Comparison of ENCODE assay signal across 25 cellular contexts in the genomic region with DNA sequence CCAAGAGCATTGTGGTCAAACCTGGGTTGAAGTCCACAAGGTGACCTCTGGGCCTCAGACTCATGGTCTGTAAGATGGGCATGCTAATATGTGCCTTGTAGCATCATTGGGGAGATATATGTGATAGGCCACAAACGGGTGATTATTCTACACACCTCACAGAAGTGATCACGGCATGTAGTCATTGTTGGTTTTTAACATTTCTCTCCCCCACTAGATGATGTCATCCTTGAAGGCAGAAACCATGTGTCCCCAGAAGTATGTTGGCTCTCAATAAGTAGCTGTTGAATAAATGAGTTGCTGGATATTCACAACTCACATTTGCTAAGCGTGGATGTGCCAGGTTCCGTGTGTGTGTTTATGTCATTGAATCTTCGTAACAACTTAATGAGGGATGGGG. TPM values are rescaled to one million over a fixed set of nuclear protein-coding genes. Genes with fewer than 3 reads are reported as not detected.
DNase-seq lines count a peak whose midpoint lies in the region; ATAC-seq, FAIRE-seq and TF ChIP-seq lines count a peak whose summit lies in the region.
"Had no signal": no experiment of that assay in that cellular context is flagged by ENCODE, and none has a peak within 500 bp of the region (broad histone marks: within the 10 kb centered on the region; RNA-seq: fewer than 3 reads in every experiment).

No MANE protein-coding gene starts in this region.

- TF ChIP-seq POLR2A in GM12878 (IDR thresholded peaks at IDR 0.05; ENCODE audit: low read depth, low read length) (no peak), lower leg skin (IDR thresholded peaks at IDR 0.05) (no peak)

- POLR2A ChIA-PET in HEK293 (lab: Yijun Ruan, JAX), result no interaction called here
- POLR2A ChIA-PET in GM12878 (lab: Charles Lee), result no interaction called here

- no peak for TF ChIP-seq RAD21 in GM12878 (IDR thresholded peaks at IDR 0.05; ENCODE audit: insufficient read depth, low read depth, low read length)

- H2BK5ac ChIP-seq in trophoblast cell (ENCODE audit: low read depth, low read length, poor library complexity), result no peak overlapping the region

- peak overlapping the region; percentile 34 for H4K91ac ChIP-seq in trophoblast cell (ENCODE audit: low read depth, low read length)

- H3K36me3 Mint-ChIP-seq in activated T-cell treated with anti-CD3 and anti-CD28 coated beads, Interleukin-2, amount 50 U/mL, for 72 hours (ENCODE audit: insufficient read depth in 2 of 2), result peaks cover 1 to 4% of the 10 kb centered on the region in 2 donors
- no peaks in the 10 kb centered on the region for H3K36me3 Mint-ChIP-seq in activated T-cell treated with anti-CD3 and anti-CD28 coated beads, Interleukin-2, amount 50 U/mL, for 24 hours (ENCODE audit: low read depth)
- no peaks in the 10 kb centered on the region for H3K36me3 Mint-ChIP-seq in endodermal cell (ENCODE audit: low read depth)

- FAIRE-seq in GM12878 (lab: Jason Lieb, UNC), result no peak
- FAIRE-seq: A549, GM12892, H54 had no signal

- no peak for DNase-seq in activated T-cell treated with anti-CD3 and anti-CD28 coated beads, Interleukin-2, amount 50 U/mL, for 72 hours
- DNase-seq in activated T-cell treated with anti-CD3 and anti-CD28 coated beads, Interleukin-2, amount 50 U/mL, for 24 hours, result no peak
- no peak for DNase-seq in GM12878 (ENCODE audit: low read depth, low spot score)
- DNase-seq in trophoblast cell, result no peak
- DNase-seq in activated CD8-positive, alpha-beta memory T cell treated with anti-CD3 and anti-CD28 coated beads, Interleukin-2, amount 50 U/mL, for 48 hours, result no peak
- no peak for DNase-seq in endodermal cell
- no peak for DNase-seq in lower leg skin (ENCODE audit: low spot score in 2 of 2)
- DNase-seq: 8988T; ACHN; AML-193; BE2C; Calu3; CD4-positive, alpha-beta memory T cell; COR-L47; DMS53; DMS79 treated with DMSO at 0.1 percent for 48 hours; GF-D8; GOT3 had no signal

- H4K20me1 ChIP-seq in GM12878 (ENCODE audit: control insufficient read depth, insufficient read depth), result no peaks in the 10 kb centered on the region
- H4K20me1 ChIP-seq: BLaER1 treated with 17β-estradiol and CSF1 and Interleukin-3, amounts not matched to agents 10 nM and 100 nM had no signal

- no peak overlapping the region for H4K8ac ChIP-seq in trophoblast cell (ENCODE audit: low read depth, low read length)

- no peak overlapping the region for H3K27ac ChIP-seq in HEK293 (ENCODE audit: extremely low read depth, low read depth, low read length)
- H3K27ac ChIP-seq in GM12878 (ENCODE audit: control insufficient read depth, insufficient read depth), result no peak overlapping the region
- peak overlapping the region; percentile 44 for H3K27ac ChIP-seq in trophoblast cell (ENCODE audit: low read depth, low read length)
- no peak overlapping the region for H3K27ac ChIP-seq in endodermal cell (ENCODE audit: low read depth, low read length)
- H3K27ac ChIP-seq: A549; BLaER1 treated with 17β-estradiol and CSF1 and Interleukin-3, amounts not matched to agents 10 nM and 100 nM had no signal

- no peak for TF ChIP-seq CTCF in HEK293 (tag by site-specific recombination; IDR thresholded peaks at IDR 0.05)
- no peak for TF ChIP-seq CTCF in GM12878 (IDR thresholded peaks at IDR 0.05 in 2 of 3, conservative IDR thresholded peaks at IDR 0.05 in 1 of 3; ENCODE audit: control insufficient read depth in 2 of 3, extremely low read depth in 1 of 3, insufficient read depth in 1 of 3, low read depth in 3 of 3, low read length in 3 of 3)
- TF ChIP-seq CTCF in endodermal cell (conservative IDR thresholded peaks at IDR 0.05), result no peak
- TF ChIP-seq CTCF in lower leg skin (IDR thresholded peaks at IDR 0.05), result no peak

- H3K27ac Mint-ChIP-seq in activated T-cell treated with anti-CD3 and anti-CD28 coated beads, Interleukin-2, amount 50 U/mL, for 72 hours, result no peak overlapping the region
- H3K27ac Mint-ChIP-seq in activated T-cell treated with anti-CD3 and anti-CD28 coated beads, Interleukin-2, amount 50 U/mL, for 24 hours, result no peak overlapping the region
- no peak overlapping the region for H3K27ac Mint-ChIP-seq in endodermal cell

- H3K9ac ChIP-seq in GM12878 (ENCODE audit: control insufficient read depth, insufficient read depth, low read length), result no peak overlapping the region
- no peak overlapping the region for H3K9ac ChIP-seq in trophoblast cell (ENCODE audit: low read length)
- H3K9ac ChIP-seq in endodermal cell (ENCODE audit: extremely low read depth, low read length, poor library complexity, severe bottlenecking), result no peak overlapping the region
- H3K9ac ChIP-seq: BLaER1 treated with 17β-estradiol and CSF1 and Interleukin-3, amounts not matched to agents 10 nM and 100 nM had no signal

- in situ Hi-C loops in GM12878 (cut with MboI), result no loop called here

- intact Hi-C loops in GM12878 (cut with micrococcal nuclease; ENCODE audit: unreplicated experiment) (no loop called here), lower leg skin (cut with DNase I; ENCODE audit: low total_unique reads) (no loop called here)

- H2BK120ac ChIP-seq in trophoblast cell (ENCODE audit: insufficient read depth, low read length, poor library complexity), result no peak overlapping the region

- H4K12ac ChIP-seq in trophoblast cell (ENCODE audit: low read depth, low read length), result no peak overlapping the region

- H3K4ac ChIP-seq in trophoblast cell (ENCODE audit: low read depth, low read length), result no peak overlapping the region

- no peaks in the 10 kb centered on the region for H3K9me3 ChIP-seq in HEK293 (ENCODE audit: control insufficient read depth, insufficient read depth, low read depth, low read length)
- H3K9me3 ChIP-seq in GM12878 (replicated peaks; ENCODE audit: control insufficient read depth, insufficient read depth, low read length), result no peaks in the 10 kb centered on the region
- H3K9me3 ChIP-seq in trophoblast cell (ENCODE audit: insufficient read depth, low read depth, low read length), result no peaks in the 10 kb centered on the region
- no peaks in the 10 kb centered on the region for H3K9me3 ChIP-seq in endodermal cell (ENCODE audit: control insufficient read depth, low read length)
- H3K9me3 ChIP-seq: A549, BE2C, HAP-1 had no signal

- peaks cover 4% of the 10 kb centered on the region for H3K4me1 Mint-ChIP-seq in activated T-cell treated with anti-CD3 and anti-CD28 coated beads, Interleukin-2, amount 50 U/mL, for 72 hours (ENCODE audit: low read depth)
- H3K4me1 Mint-ChIP-seq in activated T-cell treated with anti-CD3 and anti-CD28 coated beads, Interleukin-2, amount 50 U/mL, for 24 hours (ENCODE audit: low read depth), result peaks cover 9% of the 10 kb centered on the region
- peaks cover 5% of the 10 kb centered on the region for H3K4me1 Mint-ChIP-seq in endodermal cell

- TF ChIP-seq EP300 in GM12878 (IDR thresholded peaks at IDR 0.05; ENCODE audit: borderline replicate concordance in 1 of 2, control insufficient read depth in 1 of 2, low read depth in 2 of 2, low read length in 2 of 2), result no peak

- peaks cover 25% of the 10 kb centered on the region for H3K79me1 ChIP-seq in trophoblast cell (ENCODE audit: low read length)

- no peak overlapping the region for H2AFZ ChIP-seq in GM12878 (ENCODE audit: control insufficient read depth, low read depth, low read length)
- no peak overlapping the region for H2AFZ ChIP-seq in trophoblast cell (ENCODE audit: insufficient read depth, low read length, poor library complexity)

- BruUV-seq in GM12878 (replicated peaks; lab: Mats Ljungman, UMichigan), result no TSS peak

- H3K4me1 ChIP-seq in HEK293 (ENCODE audit: control insufficient read depth, insufficient read depth, low read length) (no peaks in the 10 kb centered on the region), GM12878 (ENCODE audit: control insufficient read depth, insufficient read depth, low read length) (no peaks in the 10 kb centered on the region), trophoblast cell (ENCODE audit: control insufficient read depth in 1 of 2, insufficient read depth in 2 of 2, low read length in 2 of 2) (peaks cover 14 to 17% of the 10 kb centered on the region in 2 experiments), endodermal cell (ENCODE audit: control insufficient read depth, insufficient read depth, low read length) (no peaks in the 10 kb centered on the region)
- H3K4me1 ChIP-seq: A549; BE2C; BLaER1 treated with 17β-estradiol and CSF1 and Interleukin-3, amounts not matched to agents 10 nM and 100 nM; HAP-1 had no signal

- H3K27me3 ChIP-seq in GM12878 (replicated peaks in 1 of 2; ENCODE audit: control insufficient read depth in 2 of 2, insufficient read depth in 2 of 2, low read length in 1 of 2) (no peaks in the 10 kb centered on the region; a peak in 1 of 4 replicates), trophoblast cell (ENCODE audit: insufficient read depth, low read length) (no peaks in the 10 kb centered on the region), endodermal cell (ENCODE audit: control insufficient read depth, insufficient read depth, low read length, poor library complexity, severe bottlenecking) (no peaks in the 10 kb centered on the region)
- H3K27me3 ChIP-seq: BE2C; BLaER1 treated with 17β-estradiol and CSF1 and Interleukin-3, amounts not matched to agents 10 nM and 100 nM had no signal

- H3K9me3 Mint-ChIP-seq in activated T-cell treated with anti-CD3 and anti-CD28 coated beads, Interleukin-2, amount 50 U/mL, for 72 hours, result peaks cover 0 to 2% of the 10 kb centered on the region in 2 donors
- H3K9me3 Mint-ChIP-seq in activated T-cell treated with anti-CD3 and anti-CD28 coated beads, Interleukin-2, amount 50 U/mL, for 24 hours, result no peaks in the 10 kb centered on the region
- H3K9me3 Mint-ChIP-seq in endodermal cell, result no peaks in the 10 kb centered on the region
- H3K9me3 Mint-ChIP-seq: CD4-positive, alpha-beta memory T cell had no signal

- H3K18ac ChIP-seq in trophoblast cell (ENCODE audit: low read length), result no peak overlapping the region

- H3K79me2 ChIP-seq in GM12878 (ENCODE audit: control insufficient read depth, insufficient read depth, low read length) (no peaks in the 10 kb centered on the region), trophoblast cell (ENCODE audit: control insufficient read depth, insufficient read depth, low read length, poor library complexity) (peaks cover 2% of the 10 kb centered on the region)

- RAD21 ChIA-PET in GM12878 (lab: Charles Lee; ENCODE audit: unreplicated experiment), result no interaction called here

- ATAC-seq in activated T-cell treated with anti-CD3 and anti-CD28 coated beads, Interleukin-2, amount 50 U/mL, for 72 hours (replicated peaks in 1 of 2), result peak; percentile 42 to 49
- no peak for ATAC-seq in GM12878
- ATAC-seq: A549 had no signal

- no peak overlapping the region for H3K4me3 Mint-ChIP-seq in activated T-cell treated with anti-CD3 and anti-CD28 coated beads, Interleukin-2, amount 50 U/mL, for 72 hours
- H3K4me3 Mint-ChIP-seq in activated T-cell treated with anti-CD3 and anti-CD28 coated beads, Interleukin-2, amount 50 U/mL, for 24 hours, result no peak overlapping the region
- H3K4me3 Mint-ChIP-seq in endodermal cell, result no peak overlapping the region
- H3K4me3 Mint-ChIP-seq: CD4-positive, alpha-beta memory T cell had no signal

- no peak overlapping the region for H2BK12ac ChIP-seq in trophoblast cell (ENCODE audit: low read length)

- H3K4me2 ChIP-seq in GM12878 (ENCODE audit: control insufficient read depth, insufficient read depth), result no peak overlapping the region
- H3K4me2 ChIP-seq in trophoblast cell (ENCODE audit: low read length), result no peak overlapping the region
- H3K4me2 ChIP-seq: A549; BLaER1 treated with 17β-estradiol and CSF1 and Interleukin-3, amounts not matched to agents 10 nM and 100 nM had no signal

- H3K14ac ChIP-seq in trophoblast cell (ENCODE audit: low read length), result no peak overlapping the region

- H3K4me3 ChIP-seq in HEK293 (ENCODE audit: low read depth, low read length) (no peak overlapping the region), GM12878 (no peak overlapping the region), trophoblast cell (ENCODE audit: low read depth, low read length) (no peak overlapping the region), endodermal cell (ENCODE audit: low read length) (no peak overlapping the region), lower leg skin (ENCODE audit: low read depth, poor library complexity, severe bottlenecking) (no peak overlapping the region)
- H3K4me3 ChIP-seq: A549; BLaER1 treated with 17β-estradiol and CSF1 and Interleukin-3, amounts not matched to agents 10 nM and 100 nM; HAP-1 had no signal

- H3K36me3 ChIP-seq in HEK293 (ENCODE audit: control insufficient read depth in 2 of 2, insufficient read depth in 1 of 2, low read length in 2 of 2) (no peaks in the 10 kb centered on the region), GM12878 (ENCODE audit: control insufficient read depth in 2 of 2, insufficient read depth in 2 of 2, low read length in 1 of 2) (no peaks in the 10 kb centered on the region), trophoblast cell (ENCODE audit: control insufficient read depth in 1 of 2, insufficient read depth in 2 of 2, low read length in 2 of 2) (no peaks in the 10 kb centered on the region), endodermal cell (ENCODE audit: control insufficient read depth, insufficient read depth, low read length) (no peaks in the 10 kb centered on the region)
- H3K36me3 ChIP-seq: BE2C; BLaER1 treated with 17β-estradiol and CSF1 and Interleukin-3, amounts not matched to agents 10 nM and 100 nM; HAP-1 had no signal

- WGBS in GM12878 (ENCODE audit: insufficient coverage, insufficient replicate concordance, low lambda C conversion rate, missing lambda C conversion rate), result 48% methylated on average over 5 of the region's 5 CpGs
- no CpG with 5 or more reads among the region's 5 CpGs for WGBS in trophoblast cell (ENCODE audit: extremely low coverage, insufficient coverage, insufficient read length)
- WGBS in endodermal cell (ENCODE audit: insufficient coverage in 1 of 2, insufficient read length in 1 of 2), 2 experiments, result 92 to 100% methylated on average over 2 to 4 of the region's 5 CpGs
- WGBS in lower leg skin, 2 donors, result 85 to 87% methylated on average over 5 of the region's 5 CpGs

- H3K27me3 Mint-ChIP-seq in activated T-cell treated with anti-CD3 and anti-CD28 coated beads, Interleukin-2, amount 50 U/mL, for 72 hours (ENCODE audit: low read depth), result no peaks in the 10 kb centered on the region
- no peaks in the 10 kb centered on the region for H3K27me3 Mint-ChIP-seq in activated T-cell treated with anti-CD3 and anti-CD28 coated beads, Interleukin-2, amount 50 U/mL, for 24 hours
- H3K27me3 Mint-ChIP-seq in endodermal cell (ENCODE audit: insufficient read depth), result peaks cover 40% of the 10 kb centered on the region
- H3K27me3 Mint-ChIP-seq: CD4-positive, alpha-beta memory T cell had no signal

- CTCF ChIA-PET in HEK293 (lab: Yijun Ruan, JAX), result interaction anchor here (0.6 kb wide), 1 partner anchor 438 kb away, joined by 3 read pairs; no protein-coding TSS in a partner anchor
- CTCF ChIA-PET in GM12878 (lab: Yijun Ruan, JAX), result no interaction called here

- no peak overlapping the region for H2AK5ac ChIP-seq in trophoblast cell (ENCODE audit: low read length)

- SMC1A ChIA-PET in GM12878 (lab: Charles Lee; ENCODE audit: uncharacterized antibody, unreplicated experiment), result interaction anchor here (1.1 kb wide), 1 partner anchor 36 kb away, joined by 4 read pairs; no protein-coding TSS in a partner anchor

- no peak overlapping the region for H3K23ac ChIP-seq in trophoblast cell (ENCODE audit: low read length)

RNA-seq across cellular contexts. Expression of gene GATA3, which starts 42.4 kb away (rescaled TPM):
- 10 to 100 TPM; 40.4 to 50.2 TPM for total RNA-seq in activated T-cell treated with anti-CD3 and anti-CD28 coated beads, Interleukin-2, amount 50 U/mL, for 72 hours
- 4.2 and 4.7 TPM in 2 replicates for total RNA-seq in GM12878 (2013; cell fraction: nucleolus; rRNA removed)
- 0.05 and 0.40 TPM in 2 replicates for total RNA-seq in GM12878 (2014; rRNA removed)
- total RNA-seq in GM12878 (2014; rRNA removed; fragmentation: Illumina TruSeq; extraction: Trizol), result 0.14 and 0.18 TPM in 2 replicates
- total RNA-seq in GM12878 (2021), result 0.64 and 0.80 TPM in 2 replicates
- polyA plus RNA-seq in GM12878 (2011; ENCODE audit: low read depth), result 0.39 TPM
- 0.33 and 0.52 TPM in 2 replicates for polyA plus RNA-seq in GM12878 (2011; rRNA removed)
- 0.20 and 0.33 TPM in 2 replicates for polyA plus RNA-seq in GM12878 (2011; cell fraction: cytosol; rRNA removed)
- 1.3 TPM in 2 replicates for polyA plus RNA-seq in GM12878 (2011; cell fraction: nucleus; rRNA removed)
- 0.77 and 0.96 TPM in 2 replicates for polyA plus RNA-seq in GM12878 (2012)
- 0.15 and 0.25 TPM in 2 replicates for polyA plus RNA-seq in GM12878 (2014; fragmentation: Illumina TruSeq; extraction: Trizol)
- polyA plus RNA-seq in GM12878 (2014; fragmentation: Nextera tagmentation; extraction: Ambion mirVana), result under 1 TPM; 0.19 to 0.33 TPM
- 0.08 TPM in 2 replicates for polyA plus RNA-seq in GM12878 (2014; rRNA removed)
- polyA plus RNA-seq in GM12878 (2016; fragmentation: Nextera tagmentation; extraction: Ambion mirVana), result under 1 TPM; 0.25 to 0.67 TPM
- polyA minus RNA-seq in GM12878 (2011; rRNA and poly(A)+ RNA removed), result 0.15 and 0.46 TPM in 2 replicates
- polyA minus RNA-seq in GM12878 (2011; cell fraction: cytosol; rRNA and poly(A)+ RNA removed), result 0.80 TPM in 1 of 2 replicates, not detected in the other
- polyA minus RNA-seq in GM12878 (2011; cell fraction: nucleus; rRNA and poly(A)+ RNA removed), result 0.60 and 1.1 TPM in 2 replicates
- polyA plus RNA-seq in trophoblast cell (2013), result 366 and 392 TPM in 2 replicates
- total RNA-seq in endodermal cell, result 100 to 1,000 TPM in 1 of 2 donors, 10 to 100 TPM in 1; 51.3 to 103 TPM
- polyA plus RNA-seq in endodermal cell (2013, experiment 1 of 2), result 6.0 TPM
- polyA plus RNA-seq in endodermal cell (2013, experiment 2 of 2), result 6.7 TPM
- total RNA-seq in lower leg skin, result 100 to 1,000 TPM; 110 to 303 (median 163) TPM
- total RNA-seq: G401 had no signal

Comparison
In these comparisons a context has a peak if more than half of its experiments do, and no peak if none do; other contexts are left out.
1. RNA of gene GATA3, which starts 42.4 kb away (total RNA-seq): 110 to 303 TPM in lower leg skin, 51.3 to 103 TPM in endodermal cell and 40.4 to 50.2 TPM in activated T-cell treated with anti-CD3 and anti-CD28 coated beads, Interleukin-2, amount 50 U/mL, for 72 hours; 0.05 to 4.7 TPM in GM12878; every median in the first group is over 4 times any median in the second.